ENCODE assay signal across 8 cellular contexts in genomic region chr17:28895794-28896447, GRCh38. TPM values are rescaled to one million over a fixed set of nuclear protein-coding genes. Genes with fewer than 3 reads are reported as not detected.
A peak's percentile ranks its signal among the peaks of the same experiment; 100 is the strongest.
DNase-seq lines count a peak whose midpoint lies in the region; ATAC-seq and TF ChIP-seq lines count a peak whose summit lies in the region.

No MANE protein-coding gene starts in this region.

- TF ChIP-seq CTCF in left lung (IDR thresholded peaks at IDR 0.05): no peak

- H3K4me3 ChIP-seq in left lung (peak overlapping the region; percentile 87 to 91), thymus (ENCODE audit: low read length) (peak overlapping the region; percentile 75)

- no peaks in the 10 kb centered on the region for H3K9me3 Mint-ChIP-seq in activated CD8-positive, alpha-beta memory T cell treated with anti-CD3 and anti-CD28 coated beads, Interleukin-2, amount 10 ng/mL, durations not matched to agents 7 days and 5 days (ENCODE audit: low read depth)
- H3K9me3 Mint-ChIP-seq in activated naive CD8-positive, alpha-beta T cell treated with anti-CD3 and anti-CD28 coated beads, Interleukin-2, amount 50 U/mL, for 24 hours: no peaks in the 10 kb centered on the region

- peaks cover 66% of the 10 kb centered on the region for H3K4me1 Mint-ChIP-seq in activated CD8-positive, alpha-beta memory T cell treated with anti-CD3 and anti-CD28 coated beads, Interleukin-2, amount 10 ng/mL, durations not matched to agents 7 days and 5 days
- H3K4me1 Mint-ChIP-seq in activated naive CD8-positive, alpha-beta T cell treated with anti-CD3 and anti-CD28 coated beads, Interleukin-2, amount 50 U/mL, for 24 hours: peaks cover 75% of the 10 kb centered on the region

- peak overlapping the region; percentile 92 to 99 for H3K27ac ChIP-seq in left lung
- peak overlapping the region; percentile 83 for H3K27ac ChIP-seq in thymus (ENCODE audit: low read depth)

- peak overlapping the region; percentile 93 for H3K27ac Mint-ChIP-seq in activated CD8-positive, alpha-beta memory T cell treated with anti-CD3 and anti-CD28 coated beads, Interleukin-2, amount 10 ng/mL, durations not matched to agents 7 days and 5 days
- H3K27ac Mint-ChIP-seq in activated naive CD8-positive, alpha-beta T cell treated with anti-CD3 and anti-CD28 coated beads, Interleukin-2, amount 50 U/mL, for 24 hours: peak overlapping the region; percentile 93

- H3K9me3 ChIP-seq in left lung: no peaks in the 10 kb centered on the region
- no peaks in the 10 kb centered on the region for H3K9me3 ChIP-seq in thymus (ENCODE audit: control insufficient read depth)

- CTCF ChIA-PET in activated CD8-positive, alpha-beta memory T cell treated with anti-CD3 and anti-CD28 coated beads, Interleukin-2, amount 10 ng/mL, durations not matched to agents 7 days and 5 days (lab: Charles Lee): interaction anchor here (0.8 to 4.6 kb wide), 9 partner anchors 12 to 168 kb away, joined by 3 to 37 read pairs (median 4); partner anchors contain the start of genes FAM222B, NEK8 and TLCD1

- H3K4me3 Mint-ChIP-seq in activated CD8-positive, alpha-beta memory T cell treated with anti-CD3 and anti-CD28 coated beads, Interleukin-2, amount 10 ng/mL, durations not matched to agents 7 days and 5 days: peak overlapping the region; percentile 91
- H3K4me3 Mint-ChIP-seq in activated naive CD8-positive, alpha-beta T cell treated with anti-CD3 and anti-CD28 coated beads, Interleukin-2, amount 50 U/mL, for 24 hours: peak overlapping the region; percentile 89

- no peak for DNase-seq in activated CD8-positive, alpha-beta memory T cell treated with anti-CD3 and anti-CD28 coated beads, Interleukin-2, amount 10 ng/mL, durations not matched to agents 7 days and 5 days
- DNase-seq in activated CD8-positive, alpha-beta memory T cell treated with anti-CD3 and anti-CD28 coated beads, Interleukin-2, amount 50 U/mL, for 48 hours: no peak
- no peak for DNase-seq in activated naive CD8-positive, alpha-beta T cell treated with anti-CD3 and anti-CD28 coated beads, Interleukin-2, amount 50 U/mL, for 24 hours
- DNase-seq in left lung (no peak), NCI-H526 treated with DMSO at 0.1 percent for 48 hours (lab: John Stamatoyannopoulos, UW) (no peak), COLO668 (lab: John Stamatoyannopoulos, UW; ENCODE audit: unreplicated experiment) (no peak), RPMI8226 (no peak)

- H3K4me1 ChIP-seq in left lung (peaks cover 17 to 75% of the 10 kb centered on the region in 2 donors), thymus (ENCODE audit: control insufficient read depth, insufficient read depth, low read length) (peaks cover 18% of the 10 kb centered on the region)

- peaks cover 0 to 3% of the 10 kb centered on the region in 2 donors for H3K36me3 ChIP-seq in left lung
- peaks cover 2% of the 10 kb centered on the region for H3K36me3 ChIP-seq in thymus (ENCODE audit: control insufficient read depth, insufficient read depth)

- WGBS in thymus: 85% methylated on average over 3 of the region's 3 CpGs

- H3K27me3 ChIP-seq in left lung: no peaks in the 10 kb centered on the region
- no peaks in the 10 kb centered on the region for H3K27me3 ChIP-seq in thymus (ENCODE audit: control insufficient read depth, insufficient read depth)

- H3K27me3 Mint-ChIP-seq in activated CD8-positive, alpha-beta memory T cell treated with anti-CD3 and anti-CD28 coated beads, Interleukin-2, amount 10 ng/mL, durations not matched to agents 7 days and 5 days: no peaks in the 10 kb centered on the region
- no peaks in the 10 kb centered on the region for H3K27me3 Mint-ChIP-seq in activated naive CD8-positive, alpha-beta T cell treated with anti-CD3 and anti-CD28 coated beads, Interleukin-2, amount 50 U/mL, for 24 hours

- no peak for ATAC-seq in activated CD8-positive, alpha-beta memory T cell treated with anti-CD3 and anti-CD28 coated beads, Interleukin-2, amount 10 ng/mL, durations not matched to agents 7 days and 5 days
- no peak for ATAC-seq in activated naive CD8-positive, alpha-beta T cell treated with anti-CD3 and anti-CD28 coated beads, Interleukin-2, amount 50 U/mL, for 24 hours
- ATAC-seq in left lung: no peak

- intact Hi-C loops in left lung (cut with DNase I): no loop called here

- H3K36me3 Mint-ChIP-seq in activated CD8-positive, alpha-beta memory T cell treated with anti-CD3 and anti-CD28 coated beads, Interleukin-2, amount 10 ng/mL, durations not matched to agents 7 days and 5 days: peaks cover 35% of the 10 kb centered on the region
- peaks cover 23% of the 10 kb centered on the region for H3K36me3 Mint-ChIP-seq in activated naive CD8-positive, alpha-beta T cell treated with anti-CD3 and anti-CD28 coated beads, Interleukin-2, amount 50 U/mL, for 24 hours (ENCODE audit: low read depth)

RNA-seq across cellular contexts. Expression of gene FLOT2, which starts 1.6 kb away (rescaled TPM):
- total RNA-seq in activated CD8-positive, alpha-beta memory T cell treated with anti-CD3 and anti-CD28 coated beads, Interleukin-2, amount 10 ng/mL, durations not matched to agents 7 days and 5 days: 100 to 1,000 TPM; 143 to 191 TPM
- 100 to 1,000 TPM in 1 of 2 donors, 10 to 100 TPM in 1; 95.7 to 171 TPM for total RNA-seq in left lung
- polyA plus RNA-seq in thymus: 82.1 TPM

RNA-seq across cellular contexts. Expression of gene DHRS13, which starts 7.0 kb away (rescaled TPM):
- total RNA-seq in activated CD8-positive, alpha-beta memory T cell treated with anti-CD3 and anti-CD28 coated beads, Interleukin-2, amount 10 ng/mL, durations not matched to agents 7 days and 5 days: 10 to 100 TPM; 23.1 to 25.9 TPM
- 10 to 100 TPM in 1 of 2 donors, 1 to 10 TPM in 1; 8.8 to 16.9 TPM for total RNA-seq in left lung
- polyA plus RNA-seq in thymus: 18.9 TPM

RNA-seq across cellular contexts. Expression of gene ERAL1, which starts 41.1 kb away (rescaled TPM):
- 10 to 100 TPM; 46.1 to 50.6 TPM for total RNA-seq in activated CD8-positive, alpha-beta memory T cell treated with anti-CD3 and anti-CD28 coated beads, Interleukin-2, amount 10 ng/mL, durations not matched to agents 7 days and 5 days
- 10 to 100 TPM; 30.0 to 33.4 TPM for total RNA-seq in left lung
- polyA plus RNA-seq in thymus: 30.3 TPM

RNA-seq across cellular contexts. Expression of gene FAM222B, which starts 53.3 kb away (rescaled TPM):
- total RNA-seq in activated CD8-positive, alpha-beta memory T cell treated with anti-CD3 and anti-CD28 coated beads, Interleukin-2, amount 10 ng/mL, durations not matched to agents 7 days and 5 days: 10 to 100 TPM; 14.5 to 19.6 TPM
- total RNA-seq in left lung: 10 to 100 TPM; 16.5 to 25.4 TPM
- polyA plus RNA-seq in thymus: 9.5 TPM

RNA-seq across cellular contexts. Expression of gene PHF12, which starts 55.4 kb away (rescaled TPM):
- total RNA-seq in activated CD8-positive, alpha-beta memory T cell treated with anti-CD3 and anti-CD28 coated beads, Interleukin-2, amount 10 ng/mL, durations not matched to agents 7 days and 5 days: 10 to 100 TPM; 79.5 to 85.8 TPM
- 10 to 100 TPM; 32.1 to 45.8 TPM for total RNA-seq in left lung
- 32.4 TPM for polyA plus RNA-seq in thymus
